19 cellular contexts compared by ENCODE assay signal in genomic region chr9:84374516-84374915, GRCh38. TPM values are rescaled to one million over a fixed set of nuclear protein-coding genes. Genes with fewer than 3 reads are reported as not detected.
"Had no signal": no experiment of that assay in that cellular context is flagged by ENCODE, and none has a peak within 500 bp of the region (broad histone marks: within the 10 kb centered on the region; RNA-seq: fewer than 3 reads in every experiment).

No MANE protein-coding gene starts in this region.

- H3K4me1 ChIP-seq: gastrocnemius medialis, left ventricle myocardium inferior had no signal

- ATAC-seq: gastrocnemius medialis; heart right ventricle; stimulated activated naive CD8-positive, alpha-beta T cell treated with anti-CD3 and anti-CD28 coated beads, Interleukin-15, amount 100 ng/mL, for 72 hours had no signal

- H3K9me3 ChIP-seq: esophagus muscularis mucosa, gastrocnemius medialis, heart right ventricle, left ventricle myocardium inferior, thoracic aorta had no signal

- H3K36me3 Mint-ChIP-seq: activated CD4-positive, alpha-beta memory T cell treated with anti-CD3 and anti-CD28 coated beads for 36 hours; activated naive CD8-positive, alpha-beta T cell had no signal

- H3K9me3 Mint-ChIP-seq: activated CD4-positive, alpha-beta memory T cell treated with anti-CD3 and anti-CD28 coated beads for 36 hours; neural crest cell; stimulated activated naive CD8-positive, alpha-beta T cell treated with anti-CD3 and anti-CD28 coated beads, Interleukin-15, amount 100 ng/mL, for 72 hours; T-helper 2 cell treated with Interferon-gamma antibody and Interleukin-4, amounts not matched to agents 5 μg/mL and 100 μg/mL, for 36 hours had no signal

- FAIRE-seq: bronchial epithelial cell, endometrium, keratinocyte had no signal

- H3K4me3 ChIP-seq: esophagus muscularis mucosa, gastrocnemius medialis, heart right ventricle, left ventricle myocardium inferior, thoracic aorta had no signal

- DNase-seq: activated CD4-positive, alpha-beta memory T cell treated with anti-CD3 and anti-CD28 coated beads for 36 hours; activated CD4-positive, alpha-beta T cell treated with anti-CD3 and anti-CD28 coated beads for 1 hour; activated gamma-delta T cell; activated T-cell treated with anti-CD3 and anti-CD28 coated beads, Interleukin-2, amount 50 U/mL, for 48 hours; gastrocnemius medialis; heart right ventricle; left ventricle myocardium inferior; retina; stimulated activated CD4-positive, alpha-beta T cell treated with anti-CD3 and anti-CD28 coated beads, Interleukin-4, amount 100 ng/mL, for 4 hours; stimulated activated naive CD8-positive, alpha-beta T cell treated with anti-CD3 and anti-CD28 coated beads, Interleukin-15, amount 100 ng/mL, for 72 hours had no signal

- H3K27ac ChIP-seq: esophagus muscularis mucosa, gastrocnemius medialis, heart right ventricle, left ventricle myocardium inferior, thoracic aorta had no signal

- H3K4me3 Mint-ChIP-seq: activated CD4-positive, alpha-beta memory T cell treated with anti-CD3 and anti-CD28 coated beads for 36 hours; activated naive CD8-positive, alpha-beta T cell; neural crest cell; stimulated activated naive CD8-positive, alpha-beta T cell treated with anti-CD3 and anti-CD28 coated beads, Interleukin-15, amount 100 ng/mL, for 72 hours; T-helper 2 cell treated with Interferon-gamma antibody and Interleukin-4, amounts not matched to agents 5 μg/mL and 100 μg/mL, for 36 hours had no signal

- H3K36me3 ChIP-seq: esophagus muscularis mucosa, gastrocnemius medialis, heart right ventricle, left ventricle myocardium inferior, thoracic aorta had no signal

- H3K4me1 Mint-ChIP-seq: neural crest cell; stimulated activated naive CD8-positive, alpha-beta T cell treated with anti-CD3 and anti-CD28 coated beads, Interleukin-15, amount 100 ng/mL, for 72 hours had no signal

- H3K27ac Mint-ChIP-seq: activated CD4-positive, alpha-beta memory T cell treated with anti-CD3 and anti-CD28 coated beads for 36 hours; activated naive CD8-positive, alpha-beta T cell; stimulated activated naive CD8-positive, alpha-beta T cell treated with anti-CD3 and anti-CD28 coated beads, Interleukin-15, amount 100 ng/mL, for 72 hours; T-helper 2 cell treated with Interferon-gamma antibody and Interleukin-4, amounts not matched to agents 5 μg/mL and 100 μg/mL, for 36 hours had no signal

- H3K27me3 ChIP-seq: esophagus muscularis mucosa, gastrocnemius medialis, heart right ventricle had no signal

RNA-seq across cellular contexts. Expression of gene SLC28A3, which starts 34.0 kb away (rescaled TPM):
- total RNA-seq: neural crest cell, skeletal muscle tissue had no signal
